ENCODE assay signal across 8 cellular contexts in genomic region chr15:68335251-68335650, GRCh38. TPM values are rescaled to one million over a fixed set of nuclear protein-coding genes. Genes with fewer than 3 reads are reported as not detected.
DNase-seq lines count a peak whose midpoint lies in the region; ATAC-seq and TF ChIP-seq lines count a peak whose summit lies in the region.
"Had no signal": no experiment of that assay in that cellular context is flagged by ENCODE, and none has a peak within 500 bp of the region (broad histone marks: within the 10 kb centered on the region; RNA-seq: fewer than 3 reads in every experiment).

No MANE protein-coding gene starts in this region.

- ATAC-seq in GM18868 (IDR thresholded peaks at IDR 0.05; ENCODE audit: unreplicated experiment): no peak
- ATAC-seq: stimulated activated naive CD8-positive, alpha-beta T cell treated with anti-CD3 and anti-CD28 coated beads, Interleukin-15, Interleukin-2, amounts not matched to agents 100 U/mL and 50 U/mL, for 24 hours had no signal

- H3K27ac ChIP-seq in right atrium auricular region (peak overlapping the region; percentile 72 to 75), uterus (peak overlapping the region; percentile 78 to 83)

- H3K4me3 ChIP-seq in right atrium auricular region: no peak overlapping the region
- no peak overlapping the region for H3K4me3 ChIP-seq in uterus

- TF ChIP-seq CTCF in right atrium auricular region (IDR thresholded peaks at IDR 0.05) (no peak), uterus (IDR thresholded peaks at IDR 0.05) (no peak)

- TF ChIP-seq POLR2A in uterus (IDR thresholded peaks at IDR 0.05): no peak

- H3K9me3 ChIP-seq in right atrium auricular region (no peaks in the 10 kb centered on the region), uterus (no peaks in the 10 kb centered on the region)

- H3K27me3 ChIP-seq in right atrium auricular region: no peaks in the 10 kb centered on the region
- H3K27me3 ChIP-seq in uterus: no peaks in the 10 kb centered on the region

- H3K36me3 ChIP-seq in right atrium auricular region (peaks cover 18% of the 10 kb centered on the region), uterus (no peaks in the 10 kb centered on the region)

- intact Hi-C loops in uterus (cut with DNase I; ENCODE audit: low total_unique reads): no loop called here

- H3K4me1 ChIP-seq in right atrium auricular region (peaks cover 0 to 44% of the 10 kb centered on the region in 2 donors), uterus (peaks cover 5 to 20% of the 10 kb centered on the region in 2 donors)

- DNase-seq in LoVo (ENCODE audit: low spot score): peak; percentile 11
- DNase-seq in amniotic epithelial cell (ENCODE audit: low read depth): peak; percentile 21
- DNase-seq in right atrium auricular region (ENCODE audit: low spot score): no peak
- DNase-seq in uterus: peak in 1 of 2 donors; percentile 46
- no peak for DNase-seq in amniotic stem cell (lab: John Stamatoyannopoulos, UW)
- DNase-seq in activated naive CD4-positive, alpha-beta T cell treated with anti-CD3 and anti-CD28 coated beads, Interleukin-2, amount 50 U/mL, for 16 hours: no peak
- DNase-seq: stimulated activated naive CD8-positive, alpha-beta T cell treated with anti-CD3 and anti-CD28 coated beads, Interleukin-15, Interleukin-2, amounts not matched to agents 100 U/mL and 50 U/mL, for 24 hours had no signal

RNA-seq across cellular contexts. Expression of gene FEM1B, which starts 57.7 kb away (rescaled TPM):
- total RNA-seq in right atrium auricular region (10 to 100 TPM; 33.1 to 55.3 TPM), uterus (100 to 1,000 TPM in 2 of 4 donors, 10 to 100 TPM in 2; 39.4 to 130 (median 77.4) TPM)

Comparison
In these comparisons a context has a peak if more than half of its experiments do, and no peak if none do; other contexts are left out.
1. DNase-seq: peak in LoVo (single experiment) and amniotic epithelial cell (single experiment); none in right atrium auricular region (single experiment), amniotic stem cell (single experiment) and activated naive CD4-positive, alpha-beta T cell treated with anti-CD3 and anti-CD28 coated beads, Interleukin-2, amount 50 U/mL, for 16 hours (single experiment).